In the genomic region with DNA sequence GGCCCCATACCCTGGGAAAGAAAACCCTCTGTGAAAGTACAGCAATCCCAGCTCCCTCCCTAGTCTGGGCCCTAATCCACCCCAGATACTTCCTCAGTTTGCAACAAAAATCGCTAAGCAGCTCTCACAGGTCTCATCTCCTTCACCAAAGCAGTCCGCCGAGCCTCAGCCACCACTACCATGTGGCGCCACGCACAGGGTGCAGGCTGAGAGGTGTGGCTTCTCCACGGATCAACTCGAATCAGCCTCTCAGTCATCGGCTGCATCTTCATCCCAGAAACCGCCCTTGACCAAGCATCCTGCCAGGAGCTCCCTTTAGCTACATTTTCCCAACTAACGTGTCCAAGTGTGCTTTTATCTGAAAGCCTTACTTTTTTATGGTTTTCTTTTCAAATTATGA, we compare ENCODE assay signal across 24 cellular contexts. TPM values are rescaled to one million over a fixed set of nuclear protein-coding genes. Genes with fewer than 3 reads are reported as not detected.
DNase-seq lines count a peak whose midpoint lies in the region; ATAC-seq and TF ChIP-seq lines count a peak whose summit lies in the region.
"Had no signal": no experiment of that assay in that cellular context is flagged by ENCODE, and none has a peak within 500 bp of the region (broad histone marks: within the 10 kb centered on the region; RNA-seq: fewer than 3 reads in every experiment).

No MANE protein-coding gene starts in this region.

- H3K9me3 Mint-ChIP-seq in nephron = no peaks in the 10 kb centered on the region
- no peaks in the 10 kb centered on the region for H3K9me3 Mint-ChIP-seq in activated naive CD4-positive, alpha-beta T cell treated with anti-CD3 and anti-CD28 coated beads for 36 hours
- no peaks in the 10 kb centered on the region for H3K9me3 Mint-ChIP-seq in activated naive CD8-positive, alpha-beta T cell treated with anti-CD3 and anti-CD28 coated beads for 36 hours
- H3K9me3 Mint-ChIP-seq: IgD-negative memory B cell had no signal

- TF ChIP-seq CTCF in heart right ventricle (IDR thresholded peaks at IDR 0.05) (no peak), ascending aorta (IDR thresholded peaks at IDR 0.05) (no peak), nephron (IDR thresholded peaks at IDR 0.05; ENCODE audit: unreplicated experiment in 3 of 3) (no peak)

- ATAC-seq in Right ventricle myocardium superior (ENCODE audit: poor library complexity) (no peak), heart right ventricle (no peak), GM21526 (IDR thresholded peaks at IDR 0.05; ENCODE audit: low FRiP score, unreplicated experiment) (no peak)
- ATAC-seq: HCT116 had no signal

- peaks cover 57% of the 10 kb centered on the region for H3K4me1 Mint-ChIP-seq in nephron
- H3K4me1 Mint-ChIP-seq in activated naive CD4-positive, alpha-beta T cell treated with anti-CD3 and anti-CD28 coated beads for 36 hours (ENCODE audit: low read depth) = peaks cover 17% of the 10 kb centered on the region
- peaks cover 21% of the 10 kb centered on the region for H3K4me1 Mint-ChIP-seq in activated naive CD8-positive, alpha-beta T cell treated with anti-CD3 and anti-CD28 coated beads for 36 hours

- H3K9me3 ChIP-seq in heart right ventricle = no peaks in the 10 kb centered on the region
- H3K9me3 ChIP-seq in ascending aorta = no peaks in the 10 kb centered on the region
- H3K9me3 ChIP-seq: BLaER1 had no signal

- H3K27ac ChIP-seq in heart right ventricle (no peak overlapping the region), ascending aorta (peak overlapping the region; percentile 52 to 93)
- H3K27ac ChIP-seq: BLaER1, PC-9 had no signal

- H3K27ac Mint-ChIP-seq in nephron = peak overlapping the region; percentile 58 to 96 (median 95)
- H3K27ac Mint-ChIP-seq in activated naive CD4-positive, alpha-beta T cell treated with anti-CD3 and anti-CD28 coated beads for 36 hours = no peak overlapping the region
- H3K27ac Mint-ChIP-seq in activated naive CD8-positive, alpha-beta T cell treated with anti-CD3 and anti-CD28 coated beads for 36 hours = no peak overlapping the region
- H3K27ac Mint-ChIP-seq: CD4-positive, CD25-positive, alpha-beta regulatory T cell had no signal

- DNase-seq in Right ventricle myocardium superior (peak; percentile 24), heart right ventricle (no peak), ascending aorta (ENCODE audit: low spot score in 2 of 2) (no peak)
- DNase-seq in activated naive CD4-positive, alpha-beta T cell treated with anti-CD3 and anti-CD28 coated beads for 36 hours = no peak
- no peak for DNase-seq in activated naive CD8-positive, alpha-beta T cell treated with anti-CD3 and anti-CD28 coated beads for 36 hours
- DNase-seq: CD4-positive, CD25-positive, alpha-beta regulatory T cell; DMS53; NCI-H1092; NCI-H1436; NCI-H187; NCI-H345; NCI-H510A treated with DMSO at 0.1 percent for 48 hours; PC-9; SHP77 had no signal

- peaks cover 0 to 34% (median 16%) of the 10 kb centered on the region in 7 donors for H3K27me3 ChIP-seq in heart right ventricle
- H3K27me3 ChIP-seq in ascending aorta = no peaks in the 10 kb centered on the region
- H3K27me3 ChIP-seq: BLaER1 had no signal

- 93 to 94% methylated on average over 10 of the region's 10 CpGs for WGBS in heart right ventricle, 2 donors

- H3K27me3 Mint-ChIP-seq in nephron (ENCODE audit: low read depth) = peaks cover 18% of the 10 kb centered on the region
- peaks cover 12% of the 10 kb centered on the region for H3K27me3 Mint-ChIP-seq in activated naive CD4-positive, alpha-beta T cell treated with anti-CD3 and anti-CD28 coated beads for 36 hours (ENCODE audit: low read depth)
- peaks cover 16% of the 10 kb centered on the region for H3K27me3 Mint-ChIP-seq in activated naive CD8-positive, alpha-beta T cell treated with anti-CD3 and anti-CD28 coated beads for 36 hours

- peak overlapping the region in 1 of 3 experiments; percentile 56 for H3K4me3 Mint-ChIP-seq in nephron
- no peak overlapping the region for H3K4me3 Mint-ChIP-seq in activated naive CD4-positive, alpha-beta T cell treated with anti-CD3 and anti-CD28 coated beads for 36 hours
- H3K4me3 Mint-ChIP-seq in activated naive CD8-positive, alpha-beta T cell treated with anti-CD3 and anti-CD28 coated beads for 36 hours = no peak overlapping the region
- H3K4me3 Mint-ChIP-seq: IgD-negative memory B cell had no signal

- no peaks in the 10 kb centered on the region for H3K36me3 Mint-ChIP-seq in nephron (ENCODE audit: low read depth)
- no peaks in the 10 kb centered on the region for H3K36me3 Mint-ChIP-seq in activated naive CD4-positive, alpha-beta T cell treated with anti-CD3 and anti-CD28 coated beads for 36 hours (ENCODE audit: low read depth)
- H3K36me3 Mint-ChIP-seq in activated naive CD8-positive, alpha-beta T cell treated with anti-CD3 and anti-CD28 coated beads for 36 hours = no peaks in the 10 kb centered on the region
- H3K36me3 Mint-ChIP-seq: CD4-positive, CD25-positive, alpha-beta regulatory T cell; IgD-negative memory B cell had no signal

- H3K4me3 ChIP-seq in heart right ventricle (no peak overlapping the region), ascending aorta (no peak overlapping the region)
- H3K4me3 ChIP-seq: BLaER1, PC-9 had no signal

- H3K36me3 ChIP-seq in heart right ventricle (no peaks in the 10 kb centered on the region), ascending aorta (no peaks in the 10 kb centered on the region)
- H3K36me3 ChIP-seq: BLaER1 had no signal

- H3K4me1 ChIP-seq in heart right ventricle (peaks cover 3 to 32% (median 18%) of the 10 kb centered on the region in 9 donors), ascending aorta (peaks cover 4 to 27% of the 10 kb centered on the region in 2 donors)

- intact Hi-C loops in Right ventricle myocardium superior (cut with DNase I) (loop anchor here (5.0 to 10.0 kb wide), 2 partner anchors 83 to 520 kb away; no protein-coding TSS in a partner anchor), heart right ventricle (cut with DNase I) (loop anchor here in 6 of 10 donors (1.0 to 10.0 kb wide), 5 partner anchors 520 to 580 kb away; no protein-coding TSS in a partner anchor), ascending aorta (cut with DNase I) (loop anchor here (2.0 to 5.0 kb wide), 6 partner anchors 45 to 467 kb away; a partner anchor contains a TSS)
- intact Hi-C loops in activated naive CD4-positive, alpha-beta T cell treated with anti-CD3 and anti-CD28 coated beads for 36 hours (cut with micrococcal nuclease) = loop anchor here (1.0 to 10.0 kb wide), 2 partner anchors 93 to 555 kb away; no protein-coding TSS in a partner anchor

- CTCF ChIA-PET in activated naive CD4-positive, alpha-beta T cell treated with anti-CD3 and anti-CD28 coated beads for 36 hours (lab: Charles Lee) = no interaction called here

RNA-seq across cellular contexts. Expression of a gene that starts 50.7 kb away (rescaled TPM):
- total RNA-seq in Right ventricle myocardium superior (not detected), heart right ventricle (not detected), ascending aorta (not detected)
- not detected for polyA plus RNA-seq in heart right ventricle
- not detected for total RNA-seq in activated naive CD4-positive, alpha-beta T cell treated with anti-CD3 and anti-CD28 coated beads for 36 hours
- not detected for total RNA-seq in activated naive CD8-positive, alpha-beta T cell treated with anti-CD3 and anti-CD28 coated beads for 36 hours
- total RNA-seq: A172; CD4-positive, CD25-positive, alpha-beta regulatory T cell; H4; PC-9; RPMI7951; SK-MEL-5 had no signal
- polyA plus RNA-seq: AG04450; CD4-positive, CD25-positive, alpha-beta regulatory T cell; IgD-negative memory B cell had no signal

Comparison
In these comparisons a context has a peak if more than half of its experiments do, and no peak if none do; other contexts are left out.
1. H3K27ac ChIP-seq: peak in ascending aorta (2 of 2); none in heart right ventricle (0 of 10).
2. H3K27ac Mint-ChIP-seq: peak in nephron (3 of 3); none in activated naive CD4-positive, alpha-beta T cell treated with anti-CD3 and anti-CD28 coated beads for 36 hours (single experiment) and activated naive CD8-positive, alpha-beta T cell treated with anti-CD3 and anti-CD28 coated beads for 36 hours (single experiment).